In genomic region chr4:98827661-98828060, GRCh38 we compare ENCODE assay signal across 16 cellular contexts.
DNase-seq lines count a peak whose midpoint lies in the region; ATAC-seq and TF ChIP-seq lines count a peak whose summit lies in the region.
"Had no signal": no experiment of that assay in that cellular context is flagged by ENCODE, and none has a peak within 500 bp of the region (broad histone marks: within the 10 kb centered on the region; RNA-seq: fewer than 3 reads in every experiment).

No MANE protein-coding gene starts in this region.

- in situ Hi-C loops in KBM-7 (cut with MboI; ENCODE audit: low pct_unique_long_range_greater_than_20kb, low sequenced_read_pairs): no loop called here

- H4K20me1 ChIP-seq in BLaER1 treated with 17β-estradiol and CSF1 and Interleukin-3, amounts not matched to agents 10 nM and 100 nM: no peaks in the 10 kb centered on the region

- H3K9ac ChIP-seq in BLaER1 treated with 17β-estradiol and CSF1 and Interleukin-3, amounts not matched to agents 10 nM and 100 nM: no peak overlapping the region
- H3K9ac ChIP-seq in SK-N-MC (ENCODE audit: insufficient read length): no peak overlapping the region

- CTCF ChIA-PET in HEK293 (lab: Yijun Ruan, JAX): interaction anchor here (0.6 kb wide), 1 partner anchor 14 kb away, joined by 3 read pairs; no protein-coding TSS in a partner anchor

- H3K4me3 ChIP-seq in BLaER1 treated with 17β-estradiol and CSF1 and Interleukin-3, amounts not matched to agents 10 nM and 100 nM: no peak overlapping the region
- H3K4me3 ChIP-seq in HEK293 (ENCODE audit: low read depth, low read length) (no peak overlapping the region), SK-N-MC (peak overlapping the region; percentile 19; the same call in 1 of the 2 replicates)

- POLR2A ChIA-PET in HEK293 (lab: Yijun Ruan, JAX): no interaction called here

- H3K4me2 ChIP-seq in BLaER1 treated with 17β-estradiol and CSF1 and Interleukin-3, amounts not matched to agents 10 nM and 100 nM: peak overlapping the region; percentile 3 to 62 (median 44); a peak in 18 of 22 replicates

- ATAC-seq in GM18870 (IDR thresholded peaks at IDR 0.05; ENCODE audit: unreplicated experiment): no peak
- no peak for ATAC-seq in HG03439 (IDR thresholded peaks at IDR 0.05; ENCODE audit: unreplicated experiment)

- TF ChIP-seq CTCF in HEK293 (tag by site-specific recombination; IDR thresholded peaks at IDR 0.05): no peak

- H3K4me1 ChIP-seq in BLaER1 treated with 17β-estradiol and CSF1 and Interleukin-3, amounts not matched to agents 10 nM and 100 nM: peaks cover 6 to 10% (median 9%) of the 10 kb centered on the region in 10 experiments; a peak in 16 of 20 replicates
- H3K4me1 ChIP-seq in HEK293 (ENCODE audit: control insufficient read depth, insufficient read depth, low read length): no peaks in the 10 kb centered on the region
- H3K4me1 ChIP-seq: BE2C had no signal

- no peak for DNase-seq in SK-N-MC (ENCODE audit: low read depth, low spot score)
- DNase-seq in activated CD8-positive, alpha-beta memory T cell treated with anti-CD3 and anti-CD28 coated beads, Interleukin-2, amount 50 U/mL, for 4 hours: no peak
- DNase-seq in KBM-7: no peak
- DNase-seq: BE2C; Calu3; CD4-positive, alpha-beta T cell; CD8-positive, alpha-beta memory T cell; DMS53; DMS79 treated with DMSO at 0.1 percent for 48 hours; GF-D8; H7; HCEC 1CT had no signal

- H3K36me3 ChIP-seq in BLaER1 treated with 17β-estradiol and CSF1 and Interleukin-3, amounts not matched to agents 10 nM and 100 nM: no peaks in the 10 kb centered on the region
- H3K36me3 ChIP-seq in HEK293 (ENCODE audit: control insufficient read depth in 2 of 2, insufficient read depth in 1 of 2, low read length in 2 of 2) (no peaks in the 10 kb centered on the region), SK-N-MC (ENCODE audit: insufficient read depth, low read length) (no peaks in the 10 kb centered on the region)
- H3K36me3 ChIP-seq: BE2C had no signal

- H3K9me3 ChIP-seq in BLaER1 treated with 17β-estradiol and CSF1 and Interleukin-3, amounts not matched to agents 10 nM and 100 nM (replicated peaks in 1 of 11): no peaks in the 10 kb centered on the region
- H3K9me3 ChIP-seq in HEK293 (ENCODE audit: control insufficient read depth, insufficient read depth, low read depth, low read length): no peaks in the 10 kb centered on the region
- no peaks in the 10 kb centered on the region for H3K9me3 ChIP-seq in SK-N-MC (ENCODE audit: low read depth, low read length)
- H3K9me3 ChIP-seq: BE2C had no signal

- H3K27me3 ChIP-seq in BLaER1 treated with 17β-estradiol and CSF1 and Interleukin-3, amounts not matched to agents 10 nM and 100 nM: no peaks in the 10 kb centered on the region
- H3K27me3 ChIP-seq: BE2C had no signal

- H3K27ac ChIP-seq in BLaER1 treated with 17β-estradiol and CSF1 and Interleukin-3, amounts not matched to agents 10 nM and 100 nM: no peak overlapping the region
- H3K27ac ChIP-seq in HEK293 (ENCODE audit: extremely low read depth, low read depth, low read length): no peak overlapping the region
- no peak overlapping the region for H3K27ac ChIP-seq in SK-N-MC

TF ChIP-seq in HEK293, 187 proteins besides CTCF, POLR2A, EP300 and RAD21:
- no peak for TF ChIP-seq ZNF362 (tag by site-specific recombination; IDR thresholded peaks at IDR 0.05)
- TF ChIP-seq PRDM1 (tag by site-specific recombination; IDR thresholded peaks at IDR 0.05): peak; percentile 64
